15 cellular contexts compared by ENCODE assay signal in genomic region chr2:120984046-120984445, GRCh38.
DNase-seq lines count a peak whose midpoint lies in the region; ATAC-seq and TF ChIP-seq lines count a peak whose summit lies in the region.
"Had no signal": no experiment of that assay in that cellular context is flagged by ENCODE, and none has a peak within 500 bp of the region (broad histone marks: within the 10 kb centered on the region; RNA-seq: fewer than 3 reads in every experiment).

No MANE protein-coding gene starts in this region.

- no peaks in the 10 kb centered on the region for H3K9me3 ChIP-seq in WERI-Rb-1 (ENCODE audit: severe bottlenecking)
- H3K9me3 ChIP-seq: MG63 had no signal

- H3K4me1 Mint-ChIP-seq in activated T-cell treated with anti-CD3 and anti-CD28 coated beads, Interleukin-2, amount 50 U/mL, for 24 hours (ENCODE audit: low read depth), result no peaks in the 10 kb centered on the region

- no peak overlapping the region for H3K4me3 Mint-ChIP-seq in activated T-cell treated with anti-CD3 and anti-CD28 coated beads, Interleukin-2, amount 50 U/mL, for 24 hours
- H3K4me3 Mint-ChIP-seq: HFFc6 had no signal

- TF ChIP-seq CTCF in WERI-Rb-1 (IDR thresholded peaks at IDR 0.05; ENCODE audit: low read depth, low read length), result 0 out of 2 replicates have a peak, but pooled peaks have one; percentile 6
- no peak for TF ChIP-seq CTCF in coronary artery (IDR thresholded peaks at IDR 0.05)

- H3K4me3 ChIP-seq in WERI-Rb-1 (ENCODE audit: low read depth, low read length) (no peak overlapping the region), coronary artery (no peak overlapping the region)
- H3K4me3 ChIP-seq: BLaER1, MG63 had no signal

- DNase-seq in NCI-H748 (lab: John Stamatoyannopoulos, UW; ENCODE audit: unreplicated experiment) (peak; percentile 22), NCI-H748 treated with DMSO at 0.1 percent for 48 hours (lab: John Stamatoyannopoulos, UW) (no peak), LHCN-M2 (ENCODE audit: low read depth) (peak; percentile 20), WERI-Rb-1 (no peak), posterior vena cava (ENCODE audit: low spot score) (peak; percentile 63), coronary artery (ENCODE audit: low spot score) (no peak)
- no peak for DNase-seq in activated T-cell treated with anti-CD3 and anti-CD28 coated beads, Interleukin-2, amount 50 U/mL, for 24 hours
- DNase-seq: HFFc6, MG63, NCI-H1092 treated with DMSO at 0.1 percent for 48 hours, NCI-H187, NCI-H524 had no signal

- H3K27me3 Mint-ChIP-seq in activated T-cell treated with anti-CD3 and anti-CD28 coated beads, Interleukin-2, amount 50 U/mL, for 24 hours, result no peaks in the 10 kb centered on the region

- H3K9me3 Mint-ChIP-seq in activated T-cell treated with anti-CD3 and anti-CD28 coated beads, Interleukin-2, amount 50 U/mL, for 24 hours, result no peaks in the 10 kb centered on the region
- H3K9me3 Mint-ChIP-seq: HFFc6 had no signal

- H3K27ac ChIP-seq in WERI-Rb-1 (no peak overlapping the region), coronary artery (no peak overlapping the region)
- H3K27ac ChIP-seq: BLaER1 had no signal

- no peaks in the 10 kb centered on the region for H3K36me3 Mint-ChIP-seq in activated T-cell treated with anti-CD3 and anti-CD28 coated beads, Interleukin-2, amount 50 U/mL, for 24 hours (ENCODE audit: low read depth)

- no peak overlapping the region for H3K27ac Mint-ChIP-seq in activated T-cell treated with anti-CD3 and anti-CD28 coated beads, Interleukin-2, amount 50 U/mL, for 24 hours
- H3K27ac Mint-ChIP-seq: HFFc6 had no signal

- intact Hi-C loops in posterior vena cava (cut with DNase I), result no loop called here

- H3K27me3 ChIP-seq in WERI-Rb-1 (ENCODE audit: insufficient read depth, low read depth, severe bottlenecking), result no peaks in the 10 kb centered on the region
- H3K27me3 ChIP-seq: BLaER1, MG63 had no signal

- no peak for ATAC-seq in GM21515 (IDR thresholded peaks at IDR 0.05; ENCODE audit: unreplicated experiment)
- ATAC-seq: SK-N-SH treated with all-trans-retinoic acid at 6 μM for 48 hours had no signal

- no peaks in the 10 kb centered on the region for H3K36me3 ChIP-seq in WERI-Rb-1
- H3K36me3 ChIP-seq: BLaER1, MG63 had no signal

Comparison
In these comparisons a context has a peak if more than half of its experiments do, and no peak if none do; other contexts are left out.
1. DNase-seq: peak in NCI-H748 (single experiment), LHCN-M2 (single experiment) and posterior vena cava (single experiment); none in NCI-H748 treated with DMSO at 0.1 percent for 48 hours (single experiment), WERI-Rb-1 (single experiment), activated T-cell treated with anti-CD3 and anti-CD28 coated beads, Interleukin-2, amount 50 U/mL, for 24 hours (single experiment) and coronary artery (single experiment).